15 cellular contexts compared by ENCODE assay signal in genomic region chr10:76127984-76128589, GRCh38.
"Had no signal": no experiment of that assay in that cellular context is flagged by ENCODE, and none has a peak within 500 bp of the region (broad histone marks: within the 10 kb centered on the region; RNA-seq: fewer than 3 reads in every experiment).

No MANE protein-coding gene starts in this region.

- ATAC-seq: naive thymus-derived CD4-positive, alpha-beta T cell; psoas muscle had no signal

- H3K36me3 Mint-ChIP-seq: activated CD4-positive, alpha-beta memory T cell treated with anti-CD3 and anti-CD28 coated beads for 36 hours; naive thymus-derived CD4-positive, alpha-beta T cell had no signal

- H3K4me3 Mint-ChIP-seq: activated CD4-positive, alpha-beta memory T cell treated with anti-CD3 and anti-CD28 coated beads for 36 hours; activated T-helper 1 cell treated with anti-CD3 and anti-CD28 coated beads, Interleukin-12 subunit alpha, Interleukin-12 subunit beta, Interleukin-2, Interleukin-4 antibody, amounts not matched to agents 30 ng/mL and 10 ng/mL and 1 ng/mL, durations not matched to agents 14 hours and 24 hours and 36 hours; naive thymus-derived CD4-positive, alpha-beta T cell had no signal

- H3K27me3 ChIP-seq: right lobe of liver had no signal

- H3K4me1 ChIP-seq: psoas muscle, right lobe of liver had no signal

- H3K27ac Mint-ChIP-seq: activated CD4-positive, alpha-beta memory T cell treated with anti-CD3 and anti-CD28 coated beads for 36 hours; activated T-helper 1 cell treated with anti-CD3 and anti-CD28 coated beads, Interleukin-12 subunit alpha, Interleukin-12 subunit beta, Interleukin-2, Interleukin-4 antibody, amounts not matched to agents 30 ng/mL and 10 ng/mL and 1 ng/mL, durations not matched to agents 14 hours and 24 hours and 36 hours; naive thymus-derived CD4-positive, alpha-beta T cell had no signal

- H3K9me3 Mint-ChIP-seq: activated CD4-positive, alpha-beta memory T cell treated with anti-CD3 and anti-CD28 coated beads for 36 hours; activated T-helper 1 cell treated with anti-CD3 and anti-CD28 coated beads, Interleukin-12 subunit alpha, Interleukin-12 subunit beta, Interleukin-2, Interleukin-4 antibody, amounts not matched to agents 30 ng/mL and 10 ng/mL and 1 ng/mL, durations not matched to agents 14 hours and 24 hours and 36 hours had no signal

- H3K9me3 ChIP-seq: psoas muscle, right lobe of liver had no signal

- H3K4me3 ChIP-seq: dorsolateral prefrontal cortex, psoas muscle, right lobe of liver had no signal

- H3K36me3 ChIP-seq: right lobe of liver had no signal

- DNase-seq: activated CD4-positive, alpha-beta memory T cell treated with anti-CD3 and anti-CD28 coated beads for 36 hours; activated CD8-positive, alpha-beta memory T cell treated with anti-CD3 and anti-CD28 coated beads, Interleukin-2, amount 50 U/mL, for 4 hours; activated naive CD4-positive, alpha-beta T cell; aorta; foreskin melanocyte; islet precursor cell; naive thymus-derived CD4-positive, alpha-beta T cell; psoas muscle; stimulated activated CD4-positive, alpha-beta T cell treated with anti-CD3 and anti-CD28 coated beads, Interleukin-12 subunit alpha, Interleukin-12 subunit beta, amount 100 ng/mL, for 4 hours; stimulated activated naive CD4-positive, alpha-beta T cell treated with Interleukin-2 at 50 U/mL for 16 hours; SW 1271; T-helper 9 cell had no signal

- H3K27me3 Mint-ChIP-seq: activated CD4-positive, alpha-beta memory T cell treated with anti-CD3 and anti-CD28 coated beads for 36 hours had no signal

- H3K27ac ChIP-seq: psoas muscle, right lobe of liver had no signal
